ENCODE assay signal across 9 cellular contexts in the genomic region with DNA sequence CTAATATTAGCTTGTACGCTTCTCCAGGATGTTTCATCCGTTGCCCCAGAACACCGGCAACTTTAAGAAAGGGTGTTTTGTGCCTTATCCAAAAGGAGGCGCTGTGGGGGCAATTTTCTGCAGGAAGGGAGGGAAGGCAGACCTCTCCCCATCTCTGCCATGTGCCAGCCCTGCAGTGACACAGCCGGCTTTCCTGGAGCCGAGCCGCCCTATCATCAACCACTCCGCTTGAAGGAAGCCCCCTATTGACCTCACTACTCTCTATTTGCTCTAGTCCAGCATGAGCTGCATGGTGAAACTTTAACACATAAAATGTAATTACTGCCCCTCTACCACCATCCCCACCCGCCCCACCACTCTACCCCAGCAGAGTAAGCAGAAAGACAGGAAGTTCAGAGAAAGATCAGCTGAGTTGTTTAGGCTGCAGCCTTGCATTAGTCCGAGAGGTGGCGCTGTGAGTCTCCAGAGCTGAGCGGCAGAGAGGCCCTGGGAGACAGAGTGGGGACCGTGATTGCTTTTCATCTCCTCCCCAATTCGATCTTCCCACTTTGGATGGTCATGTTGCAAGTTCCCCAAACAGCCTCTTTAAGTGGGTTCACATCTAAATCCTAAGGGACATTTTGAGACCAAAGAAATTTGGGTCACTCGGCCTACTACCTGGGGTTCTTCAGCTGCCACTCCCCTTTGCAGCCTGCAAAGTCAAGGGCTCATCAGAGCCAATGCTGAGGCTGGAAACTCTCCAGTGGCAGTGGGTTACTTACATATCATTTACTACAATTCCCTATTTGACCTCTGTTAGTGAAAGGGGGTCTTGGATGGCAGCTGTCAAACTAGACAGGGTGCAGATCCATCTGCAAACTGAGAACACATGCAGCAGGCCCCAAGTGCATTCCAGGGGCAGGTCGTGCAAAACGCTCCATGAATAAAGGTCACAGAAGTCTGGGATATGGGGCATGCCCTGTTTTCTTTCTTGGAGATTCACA. TPM values are rescaled to one million over a fixed set of nuclear protein-coding genes. Genes with fewer than 3 reads are reported as not detected.
DNase-seq lines count a peak whose midpoint lies in the region; ATAC-seq, FAIRE-seq and TF ChIP-seq lines count a peak whose summit lies in the region.
"Had no signal": no experiment of that assay in that cellular context is flagged by ENCODE, and none has a peak within 500 bp of the region (broad histone marks: within the 10 kb centered on the region; RNA-seq: fewer than 3 reads in every experiment).

No MANE protein-coding gene starts in this region.

- no peaks in the 10 kb centered on the region for H3K36me3 ChIP-seq in SJCRH30
- peaks cover 0 to 15% (median 0%) of the 10 kb centered on the region in 9 donors for H3K36me3 ChIP-seq in heart right ventricle
- H3K36me3 ChIP-seq: SJSA1 had no signal

- H3K4me1 Mint-ChIP-seq in CD4-positive, alpha-beta T cell (ENCODE audit: low read depth): peaks cover 5% of the 10 kb centered on the region
- peaks cover 7% of the 10 kb centered on the region for H3K4me1 Mint-ChIP-seq in activated naive CD8-positive, alpha-beta T cell treated with anti-CD3 and anti-CD28 coated beads, Interleukin-2, amount 50 U/mL, for 24 hours
- peaks cover 6% of the 10 kb centered on the region for H3K4me1 Mint-ChIP-seq in progenitor cell of endocrine pancreas (ENCODE audit: low read depth)

- H3K27ac ChIP-seq in CD4-positive, alpha-beta T cell (ENCODE audit: low read depth, low read length): no peak overlapping the region
- H3K27ac ChIP-seq in SJCRH30 (no peak overlapping the region), heart right ventricle (no peak overlapping the region)
- H3K27ac ChIP-seq: SJSA1 had no signal

- peak; percentile 96 for ATAC-seq in CD4-positive, alpha-beta T cell (ENCODE audit: poor library complexity)
- ATAC-seq in GM19395 (IDR thresholded peaks at IDR 0.05; ENCODE audit: unreplicated experiment): peak; percentile 89
- ATAC-seq in activated naive CD8-positive, alpha-beta T cell treated with anti-CD3 and anti-CD28 coated beads, Interleukin-2, amount 50 U/mL, for 24 hours: peak; percentile 70
- peak; percentile 67 to 84 (median 72) for ATAC-seq in heart right ventricle
- no peak for ATAC-seq in HG03045 (IDR thresholded peaks at IDR 0.05; ENCODE audit: unreplicated experiment)

- POLR2A ChIA-PET in CD4-positive, alpha-beta T cell (lab: Charles Lee): interaction anchor here (0.5 kb wide), 1 partner anchor 570 kb away, joined by 3 read pairs; no protein-coding TSS in a partner anchor

- no peaks in the 10 kb centered on the region for H3K9me3 Mint-ChIP-seq in CD4-positive, alpha-beta T cell
- H3K9me3 Mint-ChIP-seq in activated naive CD8-positive, alpha-beta T cell treated with anti-CD3 and anti-CD28 coated beads, Interleukin-2, amount 50 U/mL, for 24 hours: no peaks in the 10 kb centered on the region
- H3K9me3 Mint-ChIP-seq in progenitor cell of endocrine pancreas (ENCODE audit: low read depth): no peaks in the 10 kb centered on the region

- H3K4me1 ChIP-seq in SJCRH30 (peaks cover 26% of the 10 kb centered on the region), heart right ventricle (peaks cover 0 to 21% (median 8%) of the 10 kb centered on the region in 9 donors)

- intact Hi-C loops in CD4-positive, alpha-beta T cell (cut with DNase I, micrococcal nuclease): loop anchor here in 1 of 2 experiments (1.0 kb wide), 2 partner anchors 17 to 314 kb away; no protein-coding TSS in a partner anchor
- intact Hi-C loops in heart right ventricle (cut with DNase I): loop anchor here (1.0 to 5.0 kb wide), 8 partner anchors 77 to 314 kb away; no protein-coding TSS in a partner anchor

- H3K9me3 ChIP-seq in CD4-positive, alpha-beta T cell (ENCODE audit: control insufficient read depth, low read length): no peaks in the 10 kb centered on the region
- no peaks in the 10 kb centered on the region for H3K9me3 ChIP-seq in SJCRH30 (replicated peaks)
- no peaks in the 10 kb centered on the region for H3K9me3 ChIP-seq in heart right ventricle
- H3K9me3 ChIP-seq: SJSA1 had no signal

- H3K27me3 ChIP-seq in CD4-positive, alpha-beta T cell (ENCODE audit: control insufficient read depth, insufficient read depth, low read length): no peaks in the 10 kb centered on the region
- H3K27me3 ChIP-seq in SJCRH30: no peaks in the 10 kb centered on the region
- H3K27me3 ChIP-seq in heart right ventricle: no peaks in the 10 kb centered on the region
- H3K27me3 ChIP-seq: SJSA1 had no signal

- no peak overlapping the region for H3K4me3 Mint-ChIP-seq in CD4-positive, alpha-beta T cell
- no peak overlapping the region for H3K4me3 Mint-ChIP-seq in activated naive CD8-positive, alpha-beta T cell treated with anti-CD3 and anti-CD28 coated beads, Interleukin-2, amount 50 U/mL, for 24 hours
- H3K4me3 Mint-ChIP-seq in progenitor cell of endocrine pancreas (ENCODE audit: low read depth): peak overlapping the region; percentile 54

- TF ChIP-seq CTCF in CD4-positive, alpha-beta T cell (IDR thresholded peaks at IDR 0.05): peak; percentile 58
- TF ChIP-seq CTCF in heart right ventricle (IDR thresholded peaks at IDR 0.05) (peak; percentile 62 to 81 (median 80)), progenitor cell of endocrine pancreas (IDR thresholded peaks at IDR 0.05; ENCODE audit: unreplicated experiment) (peak; percentile 81)

- H3K4me3 ChIP-seq in SJCRH30 (no peak overlapping the region), heart right ventricle (no peak overlapping the region)
- H3K4me3 ChIP-seq: SJSA1 had no signal

- H3K27ac Mint-ChIP-seq in CD4-positive, alpha-beta T cell: no peak overlapping the region
- no peak overlapping the region for H3K27ac Mint-ChIP-seq in activated naive CD8-positive, alpha-beta T cell treated with anti-CD3 and anti-CD28 coated beads, Interleukin-2, amount 50 U/mL, for 24 hours
- H3K27ac Mint-ChIP-seq in progenitor cell of endocrine pancreas: no peak overlapping the region

- CTCF ChIA-PET in CD4-positive, alpha-beta T cell (lab: Charles Lee): interaction anchor here (0.6 to 2.1 kb wide), 7 partner anchors 16 to 392 kb away, joined by 3 to 13 read pairs (median 3); no protein-coding TSS in a partner anchor

- no peaks in the 10 kb centered on the region for H3K27me3 Mint-ChIP-seq in CD4-positive, alpha-beta T cell
- no peaks in the 10 kb centered on the region for H3K27me3 Mint-ChIP-seq in activated naive CD8-positive, alpha-beta T cell treated with anti-CD3 and anti-CD28 coated beads, Interleukin-2, amount 50 U/mL, for 24 hours
- no peaks in the 10 kb centered on the region for H3K27me3 Mint-ChIP-seq in progenitor cell of endocrine pancreas

- H3K36me3 Mint-ChIP-seq in CD4-positive, alpha-beta T cell (ENCODE audit: low read depth): no peaks in the 10 kb centered on the region
- H3K36me3 Mint-ChIP-seq in activated naive CD8-positive, alpha-beta T cell treated with anti-CD3 and anti-CD28 coated beads, Interleukin-2, amount 50 U/mL, for 24 hours (ENCODE audit: low read depth): no peaks in the 10 kb centered on the region
- H3K36me3 Mint-ChIP-seq in progenitor cell of endocrine pancreas (ENCODE audit: insufficient read depth): peaks cover 2% of the 10 kb centered on the region

- 24 to 41% methylated on average over 17 of the region's 17 CpGs for WGBS in heart right ventricle, 2 donors

- FAIRE-seq in HTR-8/SVneo (lab: Jason Lieb, UNC): no peak

- peak in 9 of 10 experiments; percentile 10 to 65 (median 45) for DNase-seq in CD4-positive, alpha-beta T cell
- DNase-seq in HTR-8/SVneo (ENCODE audit: insufficient read length, low spot score) (peak; percentile 76), SJCRH30 (peak; percentile 67 to 84), heart right ventricle (peak; percentile 60 to 65), progenitor cell of endocrine pancreas (ENCODE audit: low spot score, unreplicated experiment) (peak; percentile 61)
- DNase-seq in activated naive CD8-positive, alpha-beta T cell treated with anti-CD3 and anti-CD28 coated beads, Interleukin-2, amount 50 U/mL, for 24 hours: peak; percentile 67

RNA-seq across cellular contexts. Expression of a gene that starts 24.7 kb away (rescaled TPM):
- total RNA-seq in CD4-positive, alpha-beta T cell: 10 to 100 TPM in 1 of 2 experiments, 1 to 10 TPM in 1; 9.6 to 10.0 TPM
- 42.0 and 44.9 TPM in 2 replicates for total RNA-seq in SJCRH30 (2014; rRNA removed; shearing (Covaris generic))
- total RNA-seq in heart right ventricle: 1 to 10 TPM; 1.5 to 4.6 (median 2.9) TPM
- polyA plus RNA-seq in heart right ventricle: 1 to 10 TPM in 1 of 2 donors, under 1 TPM in 1; 0.97 to 1.1 TPM
- total RNA-seq in progenitor cell of endocrine pancreas: 14.3 and 14.4 TPM in 2 replicates
